ENCODE assay signal across 22 cellular contexts in the genomic region with DNA sequence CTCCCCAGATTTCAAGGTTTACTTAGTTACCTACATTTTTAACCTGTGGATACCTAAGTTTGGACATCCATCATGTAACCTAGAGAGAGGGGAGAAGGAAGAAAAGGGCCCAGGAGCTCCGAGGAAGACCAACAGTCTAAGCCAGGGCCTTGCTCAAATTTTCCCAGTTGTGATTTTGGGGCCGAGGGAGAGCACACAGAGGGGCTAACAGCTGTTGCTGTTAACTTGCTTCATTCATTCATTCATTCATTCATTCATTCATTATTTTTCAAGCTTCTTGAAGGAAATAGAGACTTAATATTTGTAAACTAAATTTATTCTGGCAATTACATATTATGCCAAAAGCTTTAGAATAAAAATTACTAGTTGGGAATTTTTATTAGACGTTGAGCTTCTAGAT. TPM values are rescaled to one million over a fixed set of nuclear protein-coding genes. Genes with fewer than 3 reads are reported as not detected.
DNase-seq lines count a peak whose midpoint lies in the region; ATAC-seq, FAIRE-seq and TF ChIP-seq lines count a peak whose summit lies in the region.
"Had no signal": no experiment of that assay in that cellular context is flagged by ENCODE, and none has a peak within 500 bp of the region (broad histone marks: within the 10 kb centered on the region; RNA-seq: fewer than 3 reads in every experiment).

No MANE protein-coding gene starts in this region.

- H3K4me3 Mint-ChIP-seq in T-helper 17 cell = no peak overlapping the region
- H3K4me3 Mint-ChIP-seq: CD4-positive, CD25-positive, alpha-beta regulatory T cell; CD8-positive, alpha-beta memory T cell; H9 had no signal

- H3K27me3 Mint-ChIP-seq in T-helper 17 cell = peaks cover 47% of the 10 kb centered on the region
- H3K27me3 Mint-ChIP-seq: CD4-positive, CD25-positive, alpha-beta regulatory T cell had no signal

- no TSS peak for BruUV-seq in K562 (replicated peaks; lab: Mats Ljungman, UMichigan)

- peaks cover 8% of the 10 kb centered on the region for H3K4me1 Mint-ChIP-seq in T-helper 17 cell
- H3K4me1 Mint-ChIP-seq: CD4-positive, CD25-positive, alpha-beta regulatory T cell; CD8-positive, alpha-beta memory T cell had no signal

- H3K79me2 ChIP-seq in K562 (ENCODE audit: control insufficient read depth, insufficient read depth, low read length) = no peaks in the 10 kb centered on the region

- no peaks in the 10 kb centered on the region for H3K9me1 ChIP-seq in K562 (ENCODE audit: control insufficient read depth, insufficient read depth, low read length)

- peaks cover 2% of the 10 kb centered on the region for H3K36me3 Mint-ChIP-seq in T-helper 17 cell (ENCODE audit: low read depth)
- H3K36me3 Mint-ChIP-seq: CD4-positive, CD25-positive, alpha-beta regulatory T cell had no signal

- FAIRE-seq in K562 (lab: Jason Lieb, UNC) = no peak
- FAIRE-seq: A204.1, GM12891, GM19239, H1 had no signal

- H3K9me3 ChIP-seq in K562 (replicated peaks; ENCODE audit: control insufficient read depth, insufficient read depth, low read depth, low read length) = no peaks in the 10 kb centered on the region
- no peaks in the 10 kb centered on the region for H3K9me3 ChIP-seq in gastroesophageal sphincter
- no peaks in the 10 kb centered on the region for H3K9me3 ChIP-seq in transverse colon
- H3K9me3 ChIP-seq in T-helper 17 cell (ENCODE audit: control insufficient read depth, low read length, poor library complexity, severe bottlenecking) = no peaks in the 10 kb centered on the region
- H3K9me3 ChIP-seq: BE2C had no signal

- H3K36me3 ChIP-seq in K562 (ENCODE audit: control insufficient read depth, insufficient read depth, low read length) = no peaks in the 10 kb centered on the region
- H3K36me3 ChIP-seq in gastroesophageal sphincter = peaks cover 0 to 67% of the 10 kb centered on the region in 2 donors
- H3K36me3 ChIP-seq in rectal smooth muscle tissue (ENCODE audit: control insufficient read depth, insufficient read depth, low read length) = peaks cover 22% of the 10 kb centered on the region
- peaks cover 0 to 4% (median 0%) of the 10 kb centered on the region in 4 donors for H3K36me3 ChIP-seq in transverse colon

- ATAC-seq in K562 (no peak), gastroesophageal sphincter (no peak), T-helper 17 cell (no peak), Right ventricle myocardium superior (ENCODE audit: poor library complexity) (no peak)

- H3K27ac ChIP-seq in K562 (ENCODE audit: extremely low read depth, low read depth, low read length) (no peak overlapping the region), gastroesophageal sphincter (peak overlapping the region; percentile 61 to 98 (median 97)), rectal smooth muscle tissue (ENCODE audit: low read depth, low read length) (peak overlapping the region; percentile 96), transverse colon (peak overlapping the region; percentile 21 to 92 (median 82))

- TF ChIP-seq POLR2A in K562 (conservative IDR thresholded peaks at IDR 0.05) (no peak), gastroesophageal sphincter (IDR thresholded peaks at IDR 0.05) (no peak), transverse colon (IDR thresholded peaks at IDR 0.05) (no peak)

- H3K4me2 ChIP-seq in K562 (ENCODE audit: insufficient read depth, low read length) = no peak overlapping the region

- CTCF ChIA-PET in K562 (lab: Yijun Ruan, JAX; ENCODE audit: low intra/inter-chr PET ratio) = no interaction called here

- in situ Hi-C loops in K562 (cut with MboI) (no loop called here), transverse colon (cut with MboI; ENCODE audit: low pct_ligation_motif_present in 1 of 4, low pct_unique_long_range_greater_than_20kb in 1 of 4, low sequenced_read_pairs in 3 of 4) (no loop called here)

- 4% methylated on average over 3 of the region's 3 CpGs for WGBS in K562 (ENCODE audit: insufficient coverage, low coverage, missing lambda C conversion rate)
- WGBS in gastroesophageal sphincter (ENCODE audit: low coverage in 1 of 2), 2 donors = 37 to 71% methylated on average over 3 of the region's 3 CpGs
- 72 to 76% methylated on average over 3 of the region's 3 CpGs for WGBS in transverse colon (ENCODE audit: low coverage in 1 of 2), 2 donors

- no peak for TF ChIP-seq EP300 in K562 (IDR thresholded peaks at IDR 0.05; ENCODE audit: low read length)
- no peak for TF ChIP-seq EP300 in gastroesophageal sphincter (IDR thresholded peaks at IDR 0.05)
- no peak for TF ChIP-seq EP300 in transverse colon (IDR thresholded peaks at IDR 0.05; ENCODE audit: low read depth)

- intact Hi-C loops in K562 (cut with micrococcal nuclease) = no loop called here
- intact Hi-C loops in transverse colon (cut with DNase I; ENCODE audit: low total_unique reads) = no loop called here
- intact Hi-C loops in Right ventricle myocardium superior (cut with DNase I) = no loop called here

- H4K20me1 ChIP-seq in K562 (replicated peaks; ENCODE audit: control insufficient read depth, insufficient read depth, low read length) = no peaks in the 10 kb centered on the region

- no peak for TF ChIP-seq RAD21 in K562 (CRISPR knock-in tag; conservative IDR thresholded peaks at IDR 0.05 in 1 of 2, IDR thresholded peaks at IDR 0.05 in 1 of 2)

- H3K27ac Mint-ChIP-seq in T-helper 17 cell = no peak overlapping the region
- H3K27ac Mint-ChIP-seq: CD4-positive, CD25-positive, alpha-beta regulatory T cell; H9 had no signal

- DNase-seq in K562 (ENCODE audit: extremely low read depth in 1 of 4, low spot score in 3 of 4) (no peak), transverse colon (no peak), T-helper 17 cell (no peak), NCI-H2196 treated with DMSO at 0.1 percent for 48 hours (lab: John Stamatoyannopoulos, UW; ENCODE audit: unreplicated experiment) (no peak), Right ventricle myocardium superior (no peak)
- DNase-seq: ACHN; BE2C; C1 segment of cervical spinal cord; CD4-positive, CD25-positive, alpha-beta regulatory T cell; CD8-positive, alpha-beta memory T cell; COR-L47; DMS 273 treated with DMSO at 0.1 percent for 48 hours; DMS53; DND-41; EL; H9 had no signal

- peaks cover 26 to 70% of the 10 kb centered on the region in 2 experiments for H3K27me3 ChIP-seq in K562 (ENCODE audit: control insufficient read depth in 2 of 2, insufficient read depth in 2 of 2, low read length in 2 of 2)
- no peaks in the 10 kb centered on the region for H3K27me3 ChIP-seq in gastroesophageal sphincter
- no peaks in the 10 kb centered on the region for H3K27me3 ChIP-seq in rectal smooth muscle tissue (ENCODE audit: control insufficient read depth, insufficient read depth, low read length)
- H3K27me3 ChIP-seq in transverse colon = no peaks in the 10 kb centered on the region
- H3K27me3 ChIP-seq: BE2C had no signal

- POLR2A ChIA-PET in K562 (lab: Yijun Ruan, JAX) = no interaction called here

- H3K4me1 ChIP-seq in K562 (replicated peaks in 1 of 2; ENCODE audit: control insufficient read depth in 2 of 2, insufficient read depth in 2 of 2, low read length in 2 of 2) = peaks cover 5 to 25% of the 10 kb centered on the region in 2 experiments; a peak in 3 of 5 replicates
- peaks cover 14 to 100% (median 28%) of the 10 kb centered on the region in 3 donors for H3K4me1 ChIP-seq in gastroesophageal sphincter
- peaks cover 66% of the 10 kb centered on the region for H3K4me1 ChIP-seq in rectal smooth muscle tissue (ENCODE audit: control insufficient read depth, insufficient read depth, low read length)
- H3K4me1 ChIP-seq in transverse colon = peaks cover 11 to 29% (median 21%) of the 10 kb centered on the region in 4 donors

- TF ChIP-seq CTCF in K562 (IDR thresholded peaks at IDR 0.05 in 2 of 3, conservative IDR thresholded peaks at IDR 0.05 in 1 of 3; ENCODE audit: insufficient read depth in 2 of 3, low read depth in 1 of 3, low read length in 3 of 3) (no peak), gastroesophageal sphincter (IDR thresholded peaks at IDR 0.05) (no peak), transverse colon (IDR thresholded peaks at IDR 0.05) (no peak)

- H3K9ac ChIP-seq in K562 (ENCODE audit: insufficient read depth in 1 of 2, low read depth in 2 of 2, low read length in 2 of 2) (no peak overlapping the region), rectal smooth muscle tissue (ENCODE audit: low read length) (no peak overlapping the region)

- no peak overlapping the region for H2AFZ ChIP-seq in K562 (ENCODE audit: low read depth, low read length)

- H3K4me3 ChIP-seq in K562 (no peak overlapping the region), gastroesophageal sphincter (no peak overlapping the region), rectal smooth muscle tissue (ENCODE audit: low read length) (no peak overlapping the region), transverse colon (no peak overlapping the region)

TF ChIP-seq in K562, 482 proteins besides CTCF, POLR2A, EP300 and RAD21 (continues in another document):
- TF ChIP-seq ZNF699 (CRISPR knock-in tag; IDR thresholded peaks at IDR 0.05; ENCODE audit: insufficient replicate concordance) = no peak

RNA-seq across cellular contexts. Expression of a gene that starts 22.9 kb away (rescaled TPM):
- 0.11 and 0.16 TPM in 2 replicates for total RNA-seq in K562 (2011; cell fraction: chromatin; rRNA removed; ENCODE audit: low replicate concordance)
- total RNA-seq in K562 (2011; cell fraction: nucleolus; rRNA removed) = 0.13 and 0.17 TPM in 2 replicates
- 0.22 and 0.23 TPM in 2 replicates for total RNA-seq in K562 (2011; cell fraction: nucleoplasm; rRNA removed)
- total RNA-seq in K562 (2014; rRNA removed) (0.09 and 0.12 TPM in 2 replicates), K562 (2014; rRNA removed; fragmentation: Illumina TruSeq; extraction: Trizol) (0.16 and 0.18 TPM in 2 replicates), K562 (2015; rRNA removed; fragmentation: Illumina TruSeq; extraction: Trizol) (0.30 and 0.33 TPM in 2 replicates), K562 (2021) (0.18 TPM in 2 replicates), gastroesophageal sphincter (1,000 to 10,000 TPM; 1,155 to 2,820 (median 1,765) TPM), transverse colon (100 to 1,000 TPM in 2 of 4 donors, 10 to 100 TPM in 2; 98.3 to 414 (median 158) TPM), T-helper 17 cell (1 to 10 TPM; 1.4 to 2.7 TPM), Right ventricle myocardium superior (295 TPM)
- polyA plus RNA-seq in K562 (2011; rRNA removed) (0.08 TPM in 1 of 2 replicates, not detected in the other), K562 (2014; fragmentation: Illumina TruSeq; extraction: Trizol) (0.13 and 0.21 TPM in 2 replicates), K562 (2014; fragmentation: Nextera tagmentation; extraction: Ambion mirVana) (under 1 TPM; 0.01 TPM), K562 (2014; rRNA removed) (0.18 and 0.42 TPM in 2 replicates)
- 0.01 and 0.06 TPM in 2 replicates for polyA plus RNA-seq in K562 (2011; cell fraction: cytosol; rRNA removed)
- 0.06 and 0.58 TPM in 2 replicates for polyA plus RNA-seq in K562 (2011; cell fraction: nucleus; rRNA removed)
- polyA plus RNA-seq in K562 (2012) = 0.27 and 0.43 TPM in 2 replicates
- 0.04 TPM in 1 of 2 replicates, not detected in the other for polyA minus RNA-seq in K562 (2011; rRNA and poly(A)+ RNA removed)
- 0.10 and 0.36 TPM in 2 replicates for polyA minus RNA-seq in K562 (2011; cell fraction: cytosol; rRNA and poly(A)+ RNA removed)
- polyA minus RNA-seq in K562 (2011; cell fraction: nucleus; rRNA and poly(A)+ RNA removed) = 0.13 TPM in 1 of 2 replicates, not detected in the other

Comparison
In these comparisons a context has a peak if more than half of its experiments do, and no peak if none do; other contexts are left out.
1. RNA of a gene that starts 22.9 kb away (total RNA-seq): 1,155 to 2,820 TPM in gastroesophageal sphincter, 295 TPM in Right ventricle myocardium superior (single experiment) and 98.3 to 414 TPM in transverse colon; 1.4 to 2.7 TPM in T-helper 17 cell and 0.09 to 0.33 TPM in K562; every median in the first group is over 10 times any median in the second.